ENCODE assay signal across 1 cellular context in the genomic region with DNA sequence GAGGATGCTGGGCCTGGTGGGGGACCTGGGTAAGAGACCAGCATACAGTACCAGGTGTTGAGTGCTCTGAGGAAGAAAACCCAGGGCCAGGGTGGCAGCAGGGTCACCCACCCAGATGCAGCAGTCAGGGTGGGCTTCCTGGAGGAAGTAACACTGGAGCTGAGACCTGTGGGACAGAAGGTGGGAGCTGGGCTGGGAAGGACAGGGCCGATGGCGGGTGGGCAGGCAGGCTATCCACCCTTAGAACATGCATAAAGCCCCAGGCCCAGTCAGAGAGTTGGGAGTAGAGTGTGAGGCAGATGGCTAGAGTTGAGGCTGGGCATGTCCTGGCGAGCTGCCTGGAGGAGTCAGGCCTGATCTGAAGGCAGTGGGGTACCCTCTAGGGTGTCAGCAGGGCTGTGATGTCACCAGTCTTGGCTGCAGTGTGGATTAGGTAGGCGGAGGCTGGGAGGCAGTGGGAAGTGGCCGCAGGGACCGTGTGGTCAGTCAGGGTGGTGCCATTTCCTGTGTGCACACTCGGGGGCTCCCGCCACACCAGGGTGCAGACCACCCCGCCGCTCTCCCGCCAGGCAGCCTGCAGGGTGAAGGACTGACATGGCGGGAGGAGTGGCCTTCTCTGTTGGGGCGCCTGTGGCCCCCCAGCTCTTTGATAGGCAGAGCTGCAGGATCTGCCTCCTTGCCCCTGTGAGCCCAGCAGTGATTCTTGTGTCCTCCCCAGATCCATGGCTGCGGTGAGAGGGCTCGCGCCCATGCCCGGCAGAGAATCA.
TF ChIP-seq lines count a peak whose summit lies in the region.

No MANE protein-coding gene starts in this region.

TF ChIP-seq in IMR-90, 13 proteins besides CTCF, POLR2A, EP300 and RAD21:
- TF ChIP-seq MAFK (IDR thresholded peaks at IDR 0.05; ENCODE audit: low read depth, low read length) (no peak), SMC3 (IDR thresholded peaks at IDR 0.05; ENCODE audit: low read depth, low read length) (no peak), NFE2L2 (IDR thresholded peaks at IDR 0.05; ENCODE audit: low read depth, low read length) (no peak), MAZ (IDR thresholded peaks at IDR 0.05; ENCODE audit: borderline replicate concordance, low read depth, low read length) (no peak), MXI1 (IDR thresholded peaks at IDR 0.05; ENCODE audit: borderline replicate concordance, low read depth, low read length) (no peak), RFX5 (IDR thresholded peaks at IDR 0.05; ENCODE audit: low read depth, low read length) (no peak), CEBPB (IDR thresholded peaks at IDR 0.05; ENCODE audit: low read depth, low read length) (no peak), BHLHE40 (IDR thresholded peaks at IDR 0.05; ENCODE audit: low read depth, low read length) (no peak), FOS (IDR thresholded peaks at IDR 0.05; ENCODE audit: low read depth, low read length) (no peak), RCOR1 (IDR thresholded peaks at IDR 0.05; ENCODE audit: insufficient replicate concordance, low read length) (no peak), CHD1 (IDR thresholded peaks at IDR 0.05; ENCODE audit: low read depth, low read length) (no peak)
- TF ChIP-seq, protein P1, sequence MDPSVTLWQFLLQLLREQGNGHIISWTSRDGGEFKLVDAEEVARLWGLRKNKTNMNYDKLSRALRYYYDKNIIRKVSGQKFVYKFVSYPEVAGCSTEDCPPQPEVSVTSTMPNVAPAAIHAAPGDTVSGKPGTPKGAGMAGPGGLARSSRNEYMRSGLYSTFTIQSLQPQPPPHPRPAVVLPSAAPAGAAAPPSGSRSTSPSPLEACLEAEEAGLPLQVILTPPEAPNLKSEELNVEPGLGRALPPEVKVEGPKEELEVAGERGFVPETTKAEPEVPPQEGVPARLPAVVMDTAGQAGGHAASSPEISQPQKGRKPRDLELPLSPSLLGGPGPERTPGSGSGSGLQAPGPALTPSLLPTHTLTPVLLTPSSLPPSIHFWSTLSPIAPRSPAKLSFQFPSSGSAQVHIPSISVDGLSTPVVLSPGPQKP (IDR thresholded peaks at IDR 0.05; ENCODE audit: borderline replicate concordance, low read depth, low read length) = no peak
- TF ChIP-seq, protein P2, sequence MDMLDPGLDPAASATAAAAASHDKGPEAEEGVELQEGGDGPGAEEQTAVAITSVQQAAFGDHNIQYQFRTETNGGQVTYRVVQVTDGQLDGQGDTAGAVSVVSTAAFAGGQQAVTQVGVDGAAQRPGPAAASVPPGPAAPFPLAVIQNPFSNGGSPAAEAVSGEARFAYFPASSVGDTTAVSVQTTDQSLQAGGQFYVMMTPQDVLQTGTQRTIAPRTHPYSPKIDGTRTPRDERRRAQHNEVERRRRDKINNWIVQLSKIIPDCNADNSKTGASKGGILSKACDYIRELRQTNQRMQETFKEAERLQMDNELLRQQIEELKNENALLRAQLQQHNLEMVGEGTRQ (IDR thresholded peaks at IDR 0.05; ENCODE audit: low read depth, low read length) = no peak
